ENCODE assay signal across 22 cellular contexts in the genomic region with DNA sequence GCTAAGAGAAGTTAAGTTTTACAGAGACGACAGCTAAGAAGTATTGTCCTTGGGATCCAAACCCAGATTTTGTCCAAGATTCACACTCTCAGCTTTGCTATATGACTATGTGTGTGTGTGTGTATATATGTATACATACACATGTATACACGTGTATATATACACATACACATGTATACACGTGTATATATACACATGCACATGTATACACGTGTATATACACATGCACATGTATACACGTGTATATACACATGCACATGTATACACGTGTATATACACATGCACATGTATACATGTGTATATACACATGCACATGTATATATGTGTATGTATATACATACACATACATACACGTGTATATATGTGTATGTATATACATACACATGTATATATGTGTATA. TPM values are rescaled to one million over a fixed set of nuclear protein-coding genes. Genes with fewer than 3 reads are reported as not detected.
DNase-seq lines count a peak whose midpoint lies in the region; ATAC-seq, FAIRE-seq and TF ChIP-seq lines count a peak whose summit lies in the region.
"Had no signal": no experiment of that assay in that cellular context is flagged by ENCODE, and none has a peak within 500 bp of the region (broad histone marks: within the 10 kb centered on the region; RNA-seq: fewer than 3 reads in every experiment).

No MANE protein-coding gene starts in this region.

- TF ChIP-seq POLR2A in GM12891 (IDR thresholded peaks at IDR 0.05; ENCODE audit: low read depth, low read length), result no peak

- ATAC-seq in HG03565 (IDR thresholded peaks at IDR 0.05; ENCODE audit: unreplicated experiment), result no peak
- ATAC-seq in GM19023 (IDR thresholded peaks at IDR 0.05; ENCODE audit: unreplicated experiment), result no peak
- ATAC-seq: GM12878 had no signal

- FAIRE-seq in GM12891 (lab: Jason Lieb, UNC) (peak; percentile 26), HTR-8/SVneo (lab: Jason Lieb, UNC) (peak; percentile 31), urothelium cell line (lab: Jason Lieb, UNC) (peak; percentile 97)
- FAIRE-seq: GM12878 had no signal

- no peak for DNase-seq in GM12891 (ENCODE audit: insufficient read length, low spot score)
- DNase-seq in HTR-8/SVneo (ENCODE audit: insufficient read length, low spot score), result no peak
- no peak for DNase-seq in urothelium cell line (ENCODE audit: low spot score)
- DNase-seq: 8988T; ACHN; BE2C; C1 segment of cervical spinal cord; CD4-positive, alpha-beta memory T cell; CD4-positive, CD25-positive, alpha-beta regulatory T cell; CD8-positive, alpha-beta memory T cell; COR-L47; DMS 273 treated with DMSO at 0.1 percent for 48 hours; DMS153; DMS53; DMS79; DND-41; EL; GDM1 had no signal

TF ChIP-seq in GM12891, 5 proteins besides CTCF, POLR2A, EP300 and RAD21:
- TF ChIP-seq PAX5 (IDR thresholded peaks at IDR 0.05; ENCODE audit: insufficient read depth, low read length, severe bottlenecking), result no peak
- TF ChIP-seq TAF1 (IDR thresholded peaks at IDR 0.05; ENCODE audit: low read depth, low read length), result no peak
- no peak for TF ChIP-seq POU2F2 (IDR thresholded peaks at IDR 0.05; ENCODE audit: low read depth, low read length)
- no peak for TF ChIP-seq POLR2AphosphoS5 (IDR thresholded peaks at IDR 0.05; ENCODE audit: low read depth, low read length)
- TF ChIP-seq SPI1 (IDR thresholded peaks at IDR 0.05; ENCODE audit: low read depth, low read length), result no peak

RNA-seq across cellular contexts. Expression of gene CACHD1, which starts 3.9 kb away (rescaled TPM):
- 0.01 TPM for polyA plus RNA-seq in GM12891 (2012; ENCODE audit: low read depth, missing spikeins)
- polyA plus RNA-seq: CD14-positive monocyte; CD4-positive, alpha-beta memory T cell; CD8-positive, alpha-beta memory T cell; GM12878 had no signal
